Comparison of ENCODE assay signal across 27 cellular contexts in genomic region chr1:150069923-150070322, GRCh38. TPM values are rescaled to one million over a fixed set of nuclear protein-coding genes. Genes with fewer than 3 reads are reported as not detected.
DNase-seq lines count a peak whose midpoint lies in the region; ATAC-seq and TF ChIP-seq lines count a peak whose summit lies in the region.
"Had no signal": no experiment of that assay in that cellular context is flagged by ENCODE, and none has a peak within 500 bp of the region (broad histone marks: within the 10 kb centered on the region; RNA-seq: fewer than 3 reads in every experiment).

No MANE protein-coding gene starts in this region.

- H3K27me3 Mint-ChIP-seq in CD4-positive, alpha-beta T cell, result no peaks in the 10 kb centered on the region
- no peaks in the 10 kb centered on the region for H3K27me3 Mint-ChIP-seq in activated T-helper 2 cell treated with anti-CD3 and anti-CD28 coated beads, Interferon-gamma antibody, Interleukin-2, Interleukin-4, amounts not matched to agents 10 μg/mL and 5 μg/mL and 100 μg/mL, durations not matched to agents 14 hours and 24 hours and 36 hours (ENCODE audit: low read depth)
- no peaks in the 10 kb centered on the region for H3K27me3 Mint-ChIP-seq in natural killer cell treated with Interleukin-12 subunit alpha and Interleukin-12 subunit beta and Interleukin-15 and Interleukin-18, amount 100 ng/mL, for 72 hours
- H3K27me3 Mint-ChIP-seq: activated CD4-positive, alpha-beta memory T cell treated with anti-CD3 and anti-CD28 coated beads for 36 hours had no signal

- H3K9ac ChIP-seq in DND-41 (ENCODE audit: low read depth, low read length), result no peak overlapping the region

- no peak overlapping the region for H2AFZ ChIP-seq in DND-41 (ENCODE audit: low read depth, low read length)

- no peak overlapping the region for H3K4me3 ChIP-seq in DND-41 (ENCODE audit: low read depth in 1 of 2, low read length in 2 of 2)
- H3K4me3 ChIP-seq: lung, mucosa of descending colon, sigmoid colon, transverse colon had no signal

- no peak for ATAC-seq in CD4-positive, alpha-beta T cell (ENCODE audit: poor library complexity)
- no peak for ATAC-seq in DND-41 (ENCODE audit: insufficient read depth, low read depth)
- ATAC-seq in natural killer cell treated with Interleukin-12 subunit alpha and Interleukin-12 subunit beta and Interleukin-15 and Interleukin-18, amount 100 ng/mL, for 72 hours, result no peak
- ATAC-seq in HG03108 (IDR thresholded peaks at IDR 0.05; ENCODE audit: unreplicated experiment), result no peak
- ATAC-seq in HG02852 (IDR thresholded peaks at IDR 0.05; ENCODE audit: unreplicated experiment), result no peak
- ATAC-seq: left cardiac atrium, mucosa of descending colon had no signal

- peaks cover 37% of the 10 kb centered on the region for H3K4me1 ChIP-seq in DND-41 (ENCODE audit: insufficient read depth, low read length)

- no peaks in the 10 kb centered on the region for H3K9me3 ChIP-seq in CD4-positive, alpha-beta T cell (ENCODE audit: control insufficient read depth, low read length)
- H3K9me3 ChIP-seq in DND-41 (ENCODE audit: insufficient read depth, low read length, severe bottlenecking), result no peaks in the 10 kb centered on the region
- H3K9me3 ChIP-seq: mucosa of descending colon, sigmoid colon, transverse colon had no signal

- H3K4me2 ChIP-seq in DND-41 (ENCODE audit: insufficient read depth, low read length), result peak overlapping the region; percentile 34; the same call in 1 of the 2 replicates

- POLR2A ChIA-PET in CD4-positive, alpha-beta T cell (lab: Charles Lee), result interaction anchor here (1.0 kb wide), 1 partner anchor 118 kb away, joined by 3 read pairs; no protein-coding TSS in a partner anchor

- peak overlapping the region; percentile 7 for H3K4me3 Mint-ChIP-seq in CD4-positive, alpha-beta T cell
- peak overlapping the region; percentile 41 for H3K4me3 Mint-ChIP-seq in activated T-helper 2 cell treated with anti-CD3 and anti-CD28 coated beads, Interferon-gamma antibody, Interleukin-2, Interleukin-4, amounts not matched to agents 10 μg/mL and 5 μg/mL and 100 μg/mL, durations not matched to agents 14 hours and 24 hours and 36 hours (ENCODE audit: low read depth)
- peak overlapping the region; percentile 25 for H3K4me3 Mint-ChIP-seq in natural killer cell treated with Interleukin-12 subunit alpha and Interleukin-12 subunit beta and Interleukin-15 and Interleukin-18, amount 100 ng/mL, for 72 hours
- H3K4me3 Mint-ChIP-seq: activated CD4-positive, alpha-beta memory T cell treated with anti-CD3 and anti-CD28 coated beads for 36 hours had no signal

- peaks cover 38% of the 10 kb centered on the region for H3K79me2 ChIP-seq in DND-41 (ENCODE audit: insufficient read depth, low read length)

- peaks cover 44% of the 10 kb centered on the region for H3K36me3 Mint-ChIP-seq in CD4-positive, alpha-beta T cell (ENCODE audit: low read depth)
- peaks cover 38% of the 10 kb centered on the region for H3K36me3 Mint-ChIP-seq in activated T-helper 2 cell treated with anti-CD3 and anti-CD28 coated beads, Interferon-gamma antibody, Interleukin-2, Interleukin-4, amounts not matched to agents 10 μg/mL and 5 μg/mL and 100 μg/mL, durations not matched to agents 14 hours and 24 hours and 36 hours (ENCODE audit: low read depth)
- peaks cover 10% of the 10 kb centered on the region for H3K36me3 Mint-ChIP-seq in natural killer cell treated with Interleukin-12 subunit alpha and Interleukin-12 subunit beta and Interleukin-15 and Interleukin-18, amount 100 ng/mL, for 72 hours

- H3K36me3 ChIP-seq in DND-41 (ENCODE audit: insufficient read depth, low read length), result peaks cover 30% of the 10 kb centered on the region

- intact Hi-C loops in CD4-positive, alpha-beta T cell (cut with DNase I, micrococcal nuclease), result no loop called here
- intact Hi-C loops in activated T-helper 2 cell treated with anti-CD3 and anti-CD28 coated beads, Interferon-gamma antibody, Interleukin-2, Interleukin-4, amounts not matched to agents 10 μg/mL and 5 μg/mL and 100 μg/mL, durations not matched to agents 14 hours and 24 hours and 36 hours (cut with micrococcal nuclease), result no loop called here

- TF ChIP-seq CTCF in CD4-positive, alpha-beta T cell (IDR thresholded peaks at IDR 0.05), result no peak
- TF ChIP-seq CTCF in DND-41 (IDR thresholded peaks at IDR 0.05; ENCODE audit: borderline replicate concordance, extremely low read depth, low read length, poor library complexity, severe bottlenecking), result no peak

- no peaks in the 10 kb centered on the region for H3K9me3 Mint-ChIP-seq in CD4-positive, alpha-beta T cell
- H3K9me3 Mint-ChIP-seq in activated T-helper 2 cell treated with anti-CD3 and anti-CD28 coated beads, Interferon-gamma antibody, Interleukin-2, Interleukin-4, amounts not matched to agents 10 μg/mL and 5 μg/mL and 100 μg/mL, durations not matched to agents 14 hours and 24 hours and 36 hours, result no peaks in the 10 kb centered on the region
- H3K9me3 Mint-ChIP-seq in natural killer cell treated with Interleukin-12 subunit alpha and Interleukin-12 subunit beta and Interleukin-15 and Interleukin-18, amount 100 ng/mL, for 72 hours, result no peaks in the 10 kb centered on the region
- H3K9me3 Mint-ChIP-seq: activated CD4-positive, alpha-beta memory T cell treated with anti-CD3 and anti-CD28 coated beads for 36 hours; H9 had no signal

- H3K27me3 ChIP-seq in CD4-positive, alpha-beta T cell (ENCODE audit: control insufficient read depth, insufficient read depth, low read length), result no peaks in the 10 kb centered on the region
- H3K27me3 ChIP-seq in DND-41 (ENCODE audit: insufficient read depth, low read length, poor library complexity), result no peaks in the 10 kb centered on the region
- H3K27me3 ChIP-seq: sigmoid colon, transverse colon had no signal

- no peaks in the 10 kb centered on the region for H4K20me1 ChIP-seq in DND-41 (ENCODE audit: insufficient read depth, low read length)

- CTCF ChIA-PET in CD4-positive, alpha-beta T cell (lab: Charles Lee), result interaction anchor here (0.6 to 1.9 kb wide), 5 partner anchors 96 to 1099 kb away, joined by 3 to 5 read pairs (median 4); no protein-coding TSS in a partner anchor

- H3K4me1 Mint-ChIP-seq in CD4-positive, alpha-beta T cell (ENCODE audit: low read depth), result peaks cover 50% of the 10 kb centered on the region
- H3K4me1 Mint-ChIP-seq in activated T-helper 2 cell treated with anti-CD3 and anti-CD28 coated beads, Interferon-gamma antibody, Interleukin-2, Interleukin-4, amounts not matched to agents 10 μg/mL and 5 μg/mL and 100 μg/mL, durations not matched to agents 14 hours and 24 hours and 36 hours (ENCODE audit: low read depth), result peaks cover 27% of the 10 kb centered on the region
- peaks cover 23 to 33% of the 10 kb centered on the region in 2 donors for H3K4me1 Mint-ChIP-seq in natural killer cell treated with Interleukin-12 subunit alpha and Interleukin-12 subunit beta and Interleukin-15 and Interleukin-18, amount 100 ng/mL, for 72 hours (ENCODE audit: low read depth in 2 of 2)

- DNase-seq in CD4-positive, alpha-beta T cell, result no peak
- no peak for DNase-seq in DND-41
- no peak for DNase-seq in activated T-helper 2 cell treated with anti-CD3 and anti-CD28 coated beads, Interferon-gamma antibody, Interleukin-2, Interleukin-4, amounts not matched to agents 10 μg/mL and 5 μg/mL and 100 μg/mL, durations not matched to agents 14 hours and 24 hours and 36 hours (ENCODE audit: low spot score)
- no peak for DNase-seq in natural killer cell treated with Interleukin-12 subunit alpha and Interleukin-12 subunit beta and Interleukin-15 and Interleukin-18, amount 100 ng/mL, for 72 hours (ENCODE audit: low spot score)
- no peak for DNase-seq in ureter (ENCODE audit: low spot score)
- DNase-seq: activated CD4-positive, alpha-beta memory T cell treated with anti-CD3 and anti-CD28 coated beads for 36 hours; activated gamma-delta T cell; C1 segment of cervical spinal cord; caudate nucleus; cortex of kidney; effector memory CD4-positive, alpha-beta T cell; H9; hypothalamus; left cardiac atrium; mucosa of descending colon; NCI-H1092; NCI-H1694; NCI-H446 treated with DMSO at 0.1 percent for 48 hours; NCI-H82; SIG-M5; sigmoid colon; stimulated activated CD4-positive, alpha-beta T cell treated with anti-CD3 and anti-CD28 coated beads, Interleukin-4, amount 100 ng/mL, for 1 hour; SW 1271; transverse colon had no signal

- H3K27ac ChIP-seq in CD4-positive, alpha-beta T cell (ENCODE audit: low read depth, low read length), result no peak overlapping the region
- H3K27ac ChIP-seq in DND-41 (ENCODE audit: low read length), result no peak overlapping the region
- H3K27ac ChIP-seq: transverse colon had no signal

- peak overlapping the region; percentile 4 for H3K27ac Mint-ChIP-seq in CD4-positive, alpha-beta T cell
- no peak overlapping the region for H3K27ac Mint-ChIP-seq in activated T-helper 2 cell treated with anti-CD3 and anti-CD28 coated beads, Interferon-gamma antibody, Interleukin-2, Interleukin-4, amounts not matched to agents 10 μg/mL and 5 μg/mL and 100 μg/mL, durations not matched to agents 14 hours and 24 hours and 36 hours
- H3K27ac Mint-ChIP-seq in natural killer cell treated with Interleukin-12 subunit alpha and Interleukin-12 subunit beta and Interleukin-15 and Interleukin-18, amount 100 ng/mL, for 72 hours, result peak overlapping the region in 1 of 2 donors; percentile 4
- H3K27ac Mint-ChIP-seq: activated CD4-positive, alpha-beta memory T cell treated with anti-CD3 and anti-CD28 coated beads for 36 hours; H9 had no signal

RNA-seq across cellular contexts. Expression of gene VPS45, which starts 2.3 kb away (rescaled TPM):
- 10 to 100 TPM in 1 of 2 experiments, 1 to 10 TPM in 1; 9.6 to 10.7 TPM for total RNA-seq in CD4-positive, alpha-beta T cell
- 21.9 TPM in 2 replicates for total RNA-seq in activated T-helper 2 cell treated with anti-CD3 and anti-CD28 coated beads, Interferon-gamma antibody, Interleukin-2, Interleukin-4, amounts not matched to agents 10 μg/mL and 5 μg/mL and 100 μg/mL, durations not matched to agents 14 hours and 24 hours and 36 hours
- total RNA-seq in natural killer cell treated with Interleukin-12 subunit alpha and Interleukin-12 subunit beta and Interleukin-15 and Interleukin-18, amount 100 ng/mL, for 72 hours, result 10 to 100 TPM; 34.1 to 40.4 TPM
- 56.4 TPM for total RNA-seq in ureter

RNA-seq across cellular contexts. Expression of gene OTUD7B, which starts 59.4 kb away (rescaled TPM):
- 1 to 10 TPM; 2.0 to 2.9 TPM for total RNA-seq in CD4-positive, alpha-beta T cell
- total RNA-seq in activated T-helper 2 cell treated with anti-CD3 and anti-CD28 coated beads, Interferon-gamma antibody, Interleukin-2, Interleukin-4, amounts not matched to agents 10 μg/mL and 5 μg/mL and 100 μg/mL, durations not matched to agents 14 hours and 24 hours and 36 hours, result 26.1 and 28.2 TPM in 2 replicates
- 10 to 100 TPM; 18.9 to 26.4 TPM for total RNA-seq in natural killer cell treated with Interleukin-12 subunit alpha and Interleukin-12 subunit beta and Interleukin-15 and Interleukin-18, amount 100 ng/mL, for 72 hours
- total RNA-seq in ureter, result 34.3 TPM
